ENCODE assay signal across 8 cellular contexts in the genomic region with DNA sequence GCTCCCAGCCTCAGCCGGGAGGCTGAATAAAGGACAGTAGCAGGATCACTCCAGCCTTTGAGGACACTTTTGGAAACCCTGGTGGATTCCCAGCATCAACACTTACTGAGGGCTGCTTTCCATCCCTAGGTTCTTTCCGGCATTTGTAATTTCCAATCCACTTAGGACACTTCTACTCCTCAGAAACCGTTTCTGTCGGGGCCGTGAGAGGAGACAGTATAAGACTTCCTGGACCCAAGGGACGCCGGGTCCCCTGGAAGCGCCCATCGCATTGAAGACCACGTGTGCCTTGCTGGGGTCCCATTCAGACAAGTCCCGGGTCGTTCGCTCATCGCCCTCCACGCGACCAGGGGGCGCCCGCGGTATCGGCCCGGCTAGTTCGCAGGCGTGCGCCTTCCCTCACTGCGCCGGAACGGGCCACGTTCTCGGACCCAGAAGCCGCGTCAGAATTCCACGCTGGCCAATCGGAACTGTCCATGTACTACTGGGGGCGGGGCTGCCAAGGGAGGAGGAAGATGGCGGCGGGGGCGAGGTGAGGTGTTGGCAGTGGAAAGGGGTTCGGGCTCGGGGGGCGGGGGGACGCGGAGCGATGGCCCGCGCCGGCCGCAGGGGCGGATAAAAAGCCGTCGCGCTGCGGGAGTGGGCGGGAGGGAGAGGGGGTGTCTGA. TPM values are rescaled to one million over a fixed set of nuclear protein-coding genes. Genes with fewer than 3 reads are reported as not detected.
A peak's percentile ranks its signal among the peaks of the same experiment; 100 is the strongest.
DNase-seq lines count a peak whose midpoint lies in the region; ATAC-seq, FAIRE-seq and TF ChIP-seq lines count a peak whose summit lies in the region.

A gene (plus strand): TSS at position 479 of the 667 bp plus-strand sequence. CDS start 202 bp downstream, outside the sequence.

- peak; percentile 12 for FAIRE-seq in HepG2 (lab: Jason Lieb, UNC)

- H3K36me3 ChIP-seq in CD4-positive, CD25-positive, alpha-beta regulatory T cell (ENCODE audit: control insufficient read depth, insufficient read depth, low read length), result no peaks in the 10 kb centered on the region
- peaks cover 0 to 11% of the 10 kb centered on the region in 2 experiments; a peak in 1 of 5 replicates for H3K36me3 ChIP-seq in HepG2 (replicated peaks in 1 of 2; ENCODE audit: control insufficient read depth in 1 of 2, insufficient read depth in 2 of 2, low read length in 2 of 2)

- DNase-seq in CD4-positive, CD25-positive, alpha-beta regulatory T cell, result peak; percentile 97 to 98 (median 97)
- DNase-seq in NCI-H774 (lab: John Stamatoyannopoulos, UW) (peak; percentile 99), dermis blood vessel endothelial cell (peak; percentile 99), HepG2 (ENCODE audit: low spot score) (peak; percentile 97)
- DNase-seq in activated CD4-positive, alpha-beta T cell treated with anti-CD3 and anti-CD28 coated beads, Interleukin-2, amount 50 U/mL, for 24 hours (ENCODE audit: low read depth in 1 of 2, low spot score in 1 of 2), result peak; percentile 96 to 98
- peak; percentile 93 to 95 for DNase-seq in stimulated activated CD4-positive, alpha-beta T cell treated with anti-CD3 and anti-CD28 coated beads, Interleukin-2, amount 100 ng/mL, for 48 hours

- in situ Hi-C loops in HepG2 (cut with HindIII; ENCODE audit: extremely low pct_ligation_motif_present, low pct_unique_long_range_greater_than_20kb), result no loop called here

- peak within 1 kb of the TSS; percentile 100 for H2AFZ ChIP-seq in HepG2 (ENCODE audit: low read length)

- H3K27ac ChIP-seq in CD4-positive, CD25-positive, alpha-beta regulatory T cell (ENCODE audit: insufficient read depth, low read length, poor library complexity, severe bottlenecking), result peak within 1 kb of the TSS; percentile 62
- H3K27ac ChIP-seq in HepG2 (ENCODE audit: extremely low read length, insufficient read depth, low read length), result peak within 1 kb of the TSS; percentile 62

- H3K9me3 ChIP-seq in CD4-positive, CD25-positive, alpha-beta regulatory T cell (ENCODE audit: control insufficient read depth in 2 of 2, low read length in 2 of 2), result no peaks in the 10 kb centered on the region
- no peaks in the 10 kb centered on the region for H3K9me3 ChIP-seq in HepG2 (ENCODE audit: low read length)

- H3K27me3 ChIP-seq in CD4-positive, CD25-positive, alpha-beta regulatory T cell (ENCODE audit: control insufficient read depth, insufficient read depth, low read length), result no peaks in the 10 kb centered on the region
- no peaks in the 10 kb centered on the region; a peak in 1 of 5 replicates for H3K27me3 ChIP-seq in HepG2 (ENCODE audit: control insufficient read depth in 1 of 2, insufficient read depth in 2 of 2, low read length in 2 of 2)

- no TSS peak for BruUV-seq in HepG2 (replicated peaks; lab: Mats Ljungman, UMichigan)

- TF ChIP-seq EP300 in HepG2 (IDR thresholded peaks at IDR 0.05; ENCODE audit: low read depth in 2 of 2, low read length in 2 of 2) (peak; percentile 29 to 46; a peak in 1 of 4 replicates), HepG2 (CRISPR knock-in tag; IDR thresholded peaks at IDR 0.05; ENCODE audit: borderline replicate concordance) (peak; percentile 38; the same call in 1 of the 2 replicates)

- H3K9me3 Mint-ChIP-seq in CD4-positive, CD25-positive, alpha-beta regulatory T cell, result peaks cover 0 to 1% (median 0%) of the 10 kb centered on the region in 7 donors

- peaks cover 14% of the 10 kb centered on the region for H3K36me3 Mint-ChIP-seq in CD4-positive, CD25-positive, alpha-beta regulatory T cell

- H3K4me3 Mint-ChIP-seq in CD4-positive, CD25-positive, alpha-beta regulatory T cell, result peak within 1 kb of the TSS; percentile 82 to 97 (median 92)

- H4K20me1 ChIP-seq in HepG2 (ENCODE audit: insufficient read depth, low read length), result peaks cover 32% of the 10 kb centered on the region

- peak; percentile 62 for TF ChIP-seq RAD21 in HepG2 (CRISPR knock-in tag; IDR thresholded peaks at IDR 0.05)

- peak within 1 kb of the TSS; percentile 84 for H3K9ac ChIP-seq in HepG2 (ENCODE audit: insufficient read depth, low read depth, low read length)

- H3K79me2 ChIP-seq in HepG2 (ENCODE audit: insufficient read depth, low read length), result peaks cover 50% of the 10 kb centered on the region

- peak; percentile 100 for TF ChIP-seq CTCF in HepG2 (CRISPR knock-in tag; IDR thresholded peaks at IDR 0.05)

- peak; percentile 50 to 82 for TF ChIP-seq POLR2A in HepG2 (IDR thresholded peaks at IDR 0.05; ENCODE audit: insufficient read depth in 1 of 2, low read depth in 2 of 2, low read length in 2 of 2)

- intact Hi-C loops in HepG2 (cut with micrococcal nuclease; ENCODE audit: unreplicated experiment), result loop anchor here (1.0 to 5.0 kb wide), 4 partner anchors 73 to 1423 kb away; a partner anchor contains a TSS

- peaks cover 20 to 56% (median 46%) of the 10 kb centered on the region in 4 donors for H3K4me1 Mint-ChIP-seq in CD4-positive, CD25-positive, alpha-beta regulatory T cell

- H3K4me2 ChIP-seq in HepG2 (ENCODE audit: low read depth, low read length), result peak within 1 kb of the TSS; percentile 98

- peak within 1 kb of the TSS; percentile 93 for H3K4me3 ChIP-seq in CD4-positive, CD25-positive, alpha-beta regulatory T cell (ENCODE audit: low read depth, low read length)
- H3K4me3 ChIP-seq in HepG2 (replicated peaks in 1 of 3; ENCODE audit: insufficient read depth in 1 of 3, low read depth in 2 of 3, low read length in 3 of 3), result peak within 1 kb of the TSS; percentile 86 to 93 (median 88)

- CTCF ChIA-PET in HepG2 (lab: Yijun Ruan, JAX; ENCODE audit: low intra/inter-chr PET ratio, low total read pairs), result no interaction called here

- WGBS in HepG2 (ENCODE audit: low lambda C conversion rate), result under 1% methylated on average over 40 of the region's 53 CpGs

- ATAC-seq in CD4-positive, CD25-positive, alpha-beta regulatory T cell (ENCODE audit: low read depth in 2 of 2), result peak; percentile 99
- ATAC-seq in GM19452 (IDR thresholded peaks at IDR 0.05; ENCODE audit: unreplicated experiment), result peak; percentile 98
- peak; percentile 88 for ATAC-seq in HG03575 (IDR thresholded peaks at IDR 0.05; ENCODE audit: extremely low read depth, insufficient number of reproducible peaks, low FRiP score, unreplicated experiment)
- peak; percentile 96 for ATAC-seq in HepG2

- POLR2A ChIA-PET in HepG2 (lab: Yijun Ruan, JAX), result no interaction called here

- H3K27ac Mint-ChIP-seq in CD4-positive, CD25-positive, alpha-beta regulatory T cell, result peak within 1 kb of the TSS; percentile 76 to 92 (median 92)

- peaks cover 46% of the 10 kb centered on the region for H3K4me1 ChIP-seq in CD4-positive, CD25-positive, alpha-beta regulatory T cell (ENCODE audit: control insufficient read depth, insufficient read depth, low read length, poor library complexity, severe bottlenecking)
- peaks cover 55% of the 10 kb centered on the region for H3K4me1 ChIP-seq in HepG2 (ENCODE audit: insufficient read depth, low read length)

- peaks cover 5% of the 10 kb centered on the region for H3K27me3 Mint-ChIP-seq in CD4-positive, CD25-positive, alpha-beta regulatory T cell

TF ChIP-seq in HepG2, 621 proteins besides CTCF, POLR2A, EP300 and RAD21 (continues in another document):
- TF ChIP-seq ZFAT (CRISPR knock-in tag; conservative IDR thresholded peaks at IDR 0.05) (no peak), GTF3A (CRISPR knock-in tag; conservative IDR thresholded peaks at IDR 0.05) (0 out of 2 replicates have a peak, but pooled peaks have one; percentile 29), ZMYM3 (CRISPR knock-in tag; IDR thresholded peaks at IDR 0.05) (peak; percentile 15; the same call in 1 of the 2 replicates), GZF1 (CRISPR knock-in tag; IDR thresholded peaks at IDR 0.05) (no peak), HOXA5 (CRISPR knock-in tag; IDR thresholded peaks at IDR 0.05) (peak; percentile 63; the same call in 1 of the 2 replicates), ZNF326 (CRISPR knock-in tag; IDR thresholded peaks at IDR 0.05; ENCODE audit: borderline replicate concordance) (no peak), MYNN (CRISPR knock-in tag; IDR thresholded peaks at IDR 0.05; ENCODE audit: low read depth) (no peak)
- TF ChIP-seq, protein P1, sequence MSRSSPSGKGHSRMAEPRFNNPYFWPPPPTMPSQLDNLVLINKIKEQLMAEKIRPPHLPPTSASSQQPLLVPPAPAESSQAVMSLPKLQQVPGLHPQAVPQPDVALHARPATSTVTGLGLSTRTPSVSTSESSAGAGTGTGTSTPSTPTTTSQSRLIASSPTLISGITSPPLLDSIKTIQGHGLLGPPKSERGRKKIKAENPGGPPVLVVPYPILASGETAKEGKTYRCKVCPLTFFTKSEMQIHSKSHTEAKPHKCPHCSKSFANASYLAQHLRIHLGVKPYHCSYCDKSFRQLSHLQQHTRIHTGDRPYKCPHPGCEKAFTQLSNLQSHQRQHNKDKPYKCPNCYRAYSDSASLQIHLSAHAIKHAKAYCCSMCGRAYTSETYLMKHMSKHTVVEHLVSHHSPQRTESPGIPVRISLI (CRISPR knock-in tag; IDR thresholded peaks at IDR 0.05; ENCODE audit: borderline replicate concordance), result no peak; the same call in 1 of the 2 replicates

RNA-seq across cellular contexts. Expression of the gene that starts here (rescaled TPM):
- total RNA-seq in CD4-positive, CD25-positive, alpha-beta regulatory T cell, result 24.6 TPM
- 10 to 100 TPM; 12.6 to 16.7 (median 14.8) TPM for polyA plus RNA-seq in CD4-positive, CD25-positive, alpha-beta regulatory T cell
- total RNA-seq in dermis blood vessel endothelial cell (12.4 and 22.2 TPM in 2 replicates), HepG2 (2016; rRNA removed; fragmentation: Illumina TruSeq; extraction: Trizol) (18.3 and 36.5 TPM in 2 replicates)
- 8.8 and 10.0 TPM in 2 replicates for total RNA-seq in HepG2 (2016; cell fraction: cytosol; rRNA removed; fragmentation: Illumina TruSeq; extraction: Trizol; ENCODE audit: low read depth)
- total RNA-seq in HepG2 (2016; cell fraction: insoluble cytoplasmic fraction; rRNA removed; fragmentation: Illumina TruSeq; extraction: Trizol), result 18.8 and 32.1 TPM in 2 replicates
- 46.7 and 53.4 TPM in 2 replicates for total RNA-seq in HepG2 (2016; cell fraction: membrane; rRNA removed; fragmentation: Illumina TruSeq; extraction: Trizol)
- total RNA-seq in HepG2 (2016; cell fraction: nucleus; rRNA removed; fragmentation: Illumina TruSeq; extraction: Trizol), result 37.4 and 40.0 TPM in 2 replicates
- polyA plus RNA-seq in HepG2 (2011; rRNA removed), result 15.9 and 18.6 TPM in 2 replicates
- polyA plus RNA-seq in HepG2 (2011; cell fraction: cytosol; rRNA removed), result 8.4 and 14.4 TPM in 2 replicates
- polyA plus RNA-seq in HepG2 (2011; cell fraction: nucleus; rRNA removed), result 7.8 and 9.5 TPM in 2 replicates
- 47.6 and 54.1 TPM in 2 replicates for polyA plus RNA-seq in HepG2 (2012)
- polyA plus RNA-seq in HepG2 (2016; cell fraction: cytosol; fragmentation: Illumina TruSeq; extraction: Trizol; ENCODE audit: low read depth), result 28.3 and 29.4 TPM in 2 replicates
- 75.5 and 76.3 TPM in 2 replicates for polyA plus RNA-seq in HepG2 (2016; cell fraction: insoluble cytoplasmic fraction; fragmentation: Illumina TruSeq; extraction: Trizol; ENCODE audit: low read depth)
- polyA plus RNA-seq in HepG2 (2016; cell fraction: membrane; fragmentation: Illumina TruSeq; extraction: Trizol; ENCODE audit: low read depth), result 80.6 and 86.7 TPM in 2 replicates
- polyA plus RNA-seq in HepG2 (2016; cell fraction: nucleus; fragmentation: Illumina TruSeq; extraction: Trizol; ENCODE audit: insufficient read depth, low read depth), result 69.7 and 74.9 TPM in 2 replicates
- 6.5 and 11.8 TPM in 2 replicates for polyA minus RNA-seq in HepG2 (2011; rRNA and poly(A)+ RNA removed; ENCODE audit: low replicate concordance)
- polyA minus RNA-seq in HepG2 (2011; cell fraction: cytosol; rRNA and poly(A)+ RNA removed), result 20.8 and 21.8 TPM in 2 replicates
- 31.2 and 37.9 TPM in 2 replicates for polyA minus RNA-seq in HepG2 (2011; cell fraction: nucleus; rRNA and poly(A)+ RNA removed)

Comparison
In these comparisons a context has a peak if more than half of its experiments do, and no peak if none do; other contexts are left out.
1. Peak in every context shown above with its lines: DNase-seq, ATAC-seq, H3K4me3 ChIP-seq and H3K27ac ChIP-seq.